Comparison of ENCODE assay signal across 11 cellular contexts in the genomic region with DNA sequence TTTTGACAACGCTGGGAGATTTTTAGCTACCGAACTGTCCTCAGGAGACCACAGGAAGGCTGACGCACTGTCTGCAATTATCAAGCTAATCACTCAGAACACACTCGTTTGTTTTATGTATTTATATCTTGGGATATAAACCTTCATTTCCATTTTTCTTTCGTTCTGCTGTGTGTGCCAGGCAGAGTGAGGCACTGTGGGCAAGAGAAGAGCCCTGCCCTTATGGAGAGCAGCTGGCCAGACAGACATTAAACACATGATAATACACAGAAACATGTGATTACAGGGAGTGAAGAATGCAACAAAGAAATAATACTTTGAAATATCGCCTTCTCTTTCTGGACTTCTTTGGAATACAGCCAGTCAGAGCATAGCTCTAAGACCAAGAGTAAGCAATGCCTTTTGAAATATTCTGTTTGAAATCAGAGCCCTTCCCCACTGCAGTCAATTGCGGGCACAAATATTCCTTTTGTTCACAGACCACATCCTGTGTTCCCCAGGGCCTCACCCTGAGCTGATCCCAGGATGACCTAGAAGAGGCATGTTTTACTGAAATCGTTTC.
DNase-seq lines count a peak whose midpoint lies in the region; ATAC-seq, FAIRE-seq and TF ChIP-seq lines count a peak whose summit lies in the region.
"Had no signal": no experiment of that assay in that cellular context is flagged by ENCODE, and none has a peak within 500 bp of the region (broad histone marks: within the 10 kb centered on the region; RNA-seq: fewer than 3 reads in every experiment).

No MANE protein-coding gene starts in this region.

- TF ChIP-seq POLR2A in HepG2 (IDR thresholded peaks at IDR 0.05; ENCODE audit: insufficient read depth in 1 of 2, low read depth in 2 of 2, low read length in 2 of 2) = no peak
- no peak for TF ChIP-seq POLR2A in right lobe of liver (IDR thresholded peaks at IDR 0.05)

- H3K27ac ChIP-seq in HepG2 (ENCODE audit: extremely low read length, insufficient read depth, low read length) (no peak overlapping the region), right lobe of liver (no peak overlapping the region), ascending aorta (peak overlapping the region; percentile 77 to 89), aorta (ENCODE audit: low read depth in 1 of 2, low read length in 2 of 2) (peak overlapping the region in 1 of 2 donors; percentile 68)

- no peaks in the 10 kb centered on the region for H4K20me1 ChIP-seq in HepG2 (ENCODE audit: insufficient read depth, low read length)

- CTCF ChIA-PET in HepG2 (lab: Yijun Ruan, JAX; ENCODE audit: low intra/inter-chr PET ratio, low total read pairs) = no interaction called here

- H3K9me3 ChIP-seq in HepG2 (ENCODE audit: low read length) (no peaks in the 10 kb centered on the region), right lobe of liver (no peaks in the 10 kb centered on the region), ascending aorta (no peaks in the 10 kb centered on the region), aorta (ENCODE audit: control insufficient read depth, low read length) (no peaks in the 10 kb centered on the region)

- peaks cover 35% of the 10 kb centered on the region for H3K4me1 ChIP-seq in HepG2 (ENCODE audit: insufficient read depth, low read length)
- H3K4me1 ChIP-seq in right lobe of liver = peaks cover 0 to 5% (median 0%) of the 10 kb centered on the region in 4 donors
- H3K4me1 ChIP-seq in ascending aorta = peaks cover 14 to 68% of the 10 kb centered on the region in 2 donors
- H3K4me1 ChIP-seq in aorta (ENCODE audit: control insufficient read depth in 1 of 2, insufficient read depth in 2 of 2, low read length in 2 of 2) = peaks cover 2 to 10% of the 10 kb centered on the region in 2 donors

- H3K4me3 ChIP-seq in HepG2 (replicated peaks in 1 of 3; ENCODE audit: insufficient read depth in 1 of 3, low read depth in 2 of 3, low read length in 3 of 3) = 0 out of 6 replicates have a peak overlapping the region, but pooled peaks of 1 of the 3 experiments have one; percentile 12
- H3K4me3 ChIP-seq in right lobe of liver = no peak overlapping the region
- peak overlapping the region in 1 of 2 donors; percentile 13 for H3K4me3 ChIP-seq in ascending aorta
- H3K4me3 ChIP-seq in aorta (ENCODE audit: low read length in 2 of 2) = no peak overlapping the region
- H3K4me3 ChIP-seq: coronary artery had no signal

- no peak overlapping the region for H3K9ac ChIP-seq in HepG2 (ENCODE audit: insufficient read depth, low read depth, low read length)

- H3K27me3 ChIP-seq in HepG2 (ENCODE audit: control insufficient read depth in 1 of 2, insufficient read depth in 2 of 2, low read length in 2 of 2) = peaks cover 16 to 77% of the 10 kb centered on the region in 2 experiments
- peaks cover 0 to 3% of the 10 kb centered on the region in 2 donors for H3K27me3 ChIP-seq in right lobe of liver
- H3K27me3 ChIP-seq in ascending aorta = no peaks in the 10 kb centered on the region
- H3K27me3 ChIP-seq in aorta (ENCODE audit: control insufficient read depth in 1 of 2, insufficient read depth in 2 of 2, low read length in 1 of 2) = no peaks in the 10 kb centered on the region

- FAIRE-seq in HepG2 (lab: Jason Lieb, UNC) = peak; percentile 23

- TF ChIP-seq EP300 in HepG2 (IDR thresholded peaks at IDR 0.05; ENCODE audit: low read depth in 2 of 2, low read length in 2 of 2) (peak in 1 of 2 experiments; percentile 62; a peak in 1 of 4 replicates), HepG2 (CRISPR knock-in tag; IDR thresholded peaks at IDR 0.05; ENCODE audit: borderline replicate concordance) (peak; percentile 47; the same call in 1 of the 2 replicates)

- in situ Hi-C loops in HepG2 (cut with HindIII; ENCODE audit: extremely low pct_ligation_motif_present, low pct_unique_long_range_greater_than_20kb) = no loop called here

- H3K79me2 ChIP-seq in HepG2 (ENCODE audit: insufficient read depth, low read length) = no peaks in the 10 kb centered on the region

- POLR2A ChIA-PET in HepG2 (lab: Yijun Ruan, JAX) = no interaction called here

- ATAC-seq in HepG2 = peak; percentile 75
- no peak for ATAC-seq in right lobe of liver
- ATAC-seq in left colon = peak; percentile 34
- no peak for ATAC-seq in aorta (ENCODE audit: low FRiP score)
- ATAC-seq in GM19452 (IDR thresholded peaks at IDR 0.05; ENCODE audit: unreplicated experiment) = no peak
- ATAC-seq: naive thymus-derived CD4-positive, alpha-beta T cell; stimulated activated naive CD8-positive, alpha-beta T cell treated with anti-CD3 and anti-CD28 coated beads, Interleukin-15, amount 100 ng/mL, for 72 hours had no signal

- intact Hi-C loops in HepG2 (cut with micrococcal nuclease; ENCODE audit: unreplicated experiment) (no loop called here), right lobe of liver (cut with DNase I) (no loop called here), ascending aorta (cut with DNase I) (loop anchor here (2.0 to 5.0 kb wide), 3 partner anchors 15 to 771 kb away; no protein-coding TSS in a partner anchor), left colon (cut with DNase I, micrococcal nuclease) (no loop called here), aorta (cut with DNase I) (loop anchor here in 1 of 2 donors (5.0 kb wide), 1 partner anchor 46 kb away; no protein-coding TSS in a partner anchor)

- DNase-seq in HepG2 (ENCODE audit: low spot score) = peak; percentile 75
- no peak for DNase-seq in right lobe of liver
- DNase-seq in ascending aorta (ENCODE audit: low spot score in 2 of 2) = no peak
- no peak for DNase-seq in left colon
- DNase-seq in AML-193 (lab: John Stamatoyannopoulos, UW) = no peak
- DNase-seq in NCI-H446 treated with DMSO at 0.1 percent for 48 hours (lab: John Stamatoyannopoulos, UW) = no peak
- DNase-seq in aorta = no peak
- DNase-seq: naive thymus-derived CD4-positive, alpha-beta T cell; stimulated activated naive CD8-positive, alpha-beta T cell treated with anti-CD3 and anti-CD28 coated beads, Interleukin-15, amount 100 ng/mL, for 72 hours had no signal

- 10% methylated on average over 8 of the region's 8 CpGs for WGBS in HepG2 (ENCODE audit: low lambda C conversion rate)
- WGBS in right lobe of liver (ENCODE audit: insufficient coverage, low coverage, low lambda C conversion rate, missing lambda C conversion rate) = 14% methylated on average over 8 of the region's 8 CpGs
- 11 to 14% methylated on average over 8 of the region's 8 CpGs for WGBS in aorta, 2 donors

- TF ChIP-seq CTCF in HepG2 (CRISPR knock-in tag; IDR thresholded peaks at IDR 0.05) (no peak), right lobe of liver (IDR thresholded peaks at IDR 0.05) (no peak), ascending aorta (IDR thresholded peaks at IDR 0.05) (no peak)

- no TSS peak for BruUV-seq in HepG2 (replicated peaks; lab: Mats Ljungman, UMichigan)

- H3K36me3 ChIP-seq in HepG2 (replicated peaks in 1 of 2; ENCODE audit: control insufficient read depth in 1 of 2, insufficient read depth in 2 of 2, low read length in 2 of 2) (no peaks in the 10 kb centered on the region), right lobe of liver (no peaks in the 10 kb centered on the region), ascending aorta (no peaks in the 10 kb centered on the region), aorta (ENCODE audit: control insufficient read depth in 1 of 2, insufficient read depth in 2 of 2, low read length in 1 of 2) (no peaks in the 10 kb centered on the region)

- peak overlapping the region; percentile 39 for H3K4me2 ChIP-seq in HepG2 (ENCODE audit: low read depth, low read length)

- no peak overlapping the region for H2AFZ ChIP-seq in HepG2 (ENCODE audit: low read length)

- TF ChIP-seq RAD21 in HepG2 (CRISPR knock-in tag; IDR thresholded peaks at IDR 0.05) = no peak

TF ChIP-seq in HepG2, 621 proteins besides CTCF, POLR2A, EP300 and RAD21 (continues in another document):
- no peak for TF ChIP-seq YEATS4 (CRISPR knock-in tag; IDR thresholded peaks at IDR 0.05; ENCODE audit: borderline replicate concordance)
- TF ChIP-seq PAX8 (CRISPR knock-in tag; IDR thresholded peaks at IDR 0.05; ENCODE audit: borderline replicate concordance) = no peak
- no peak for TF ChIP-seq TERF1 (CRISPR knock-in tag; IDR thresholded peaks at IDR 0.05)
- no peak for TF ChIP-seq ZFP36 (IDR thresholded peaks at IDR 0.05; ENCODE audit: borderline replicate concordance, low read depth, low read length, partially characterized antibody)
- TF ChIP-seq ETV5 (CRISPR knock-in tag; IDR thresholded peaks at IDR 0.05; ENCODE audit: borderline replicate concordance) = peak; percentile 78; the same call in 1 of the 2 replicates
- no peak for TF ChIP-seq ZNF605 (CRISPR knock-in tag; IDR thresholded peaks at IDR 0.05)

Comparison
In these comparisons a context has a peak if more than half of its experiments do, and no peak if none do; other contexts are left out.
1. ATAC-seq: peak in HepG2 (single experiment) and left colon (single experiment); none in right lobe of liver (0 of 4), aorta (single experiment) and GM19452 (single experiment).
2. H3K27ac ChIP-seq: peak in ascending aorta (2 of 2); none in HepG2 (single experiment) and right lobe of liver (0 of 3).